ENCODE assay signal across 13 cellular contexts in the genomic region with DNA sequence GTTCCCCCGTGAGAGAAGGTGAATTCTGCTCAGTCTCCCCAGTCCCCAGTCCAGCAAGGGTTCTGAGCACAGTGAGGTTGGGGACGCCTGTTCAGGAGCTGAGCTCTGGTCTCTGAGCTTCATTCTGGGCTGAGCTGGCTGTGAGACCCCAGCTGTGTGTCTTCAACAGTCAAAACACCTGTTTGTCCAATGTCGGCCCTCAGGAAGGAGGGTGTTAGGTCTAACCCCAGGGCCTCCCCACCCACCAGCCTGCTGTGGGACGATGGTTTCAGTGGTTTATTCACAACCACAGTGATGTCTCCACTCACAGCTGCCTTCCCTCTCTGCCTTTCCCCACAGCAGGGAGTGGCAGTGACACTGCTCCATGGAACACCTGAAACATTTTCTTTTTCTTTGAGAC.
DNase-seq lines count a peak whose midpoint lies in the region; ATAC-seq and TF ChIP-seq lines count a peak whose summit lies in the region.
"Had no signal": no experiment of that assay in that cellular context is flagged by ENCODE, and none has a peak within 500 bp of the region (broad histone marks: within the 10 kb centered on the region; RNA-seq: fewer than 3 reads in every experiment).

No MANE protein-coding gene starts in this region.

- ATAC-seq in GM19328 (IDR thresholded peaks at IDR 0.05; ENCODE audit: unreplicated experiment) (peak; percentile 88), HG02798 (IDR thresholded peaks at IDR 0.05; ENCODE audit: poor library complexity, unreplicated experiment) (peak; percentile 90), HG03575 (IDR thresholded peaks at IDR 0.05; ENCODE audit: extremely low read depth, insufficient number of reproducible peaks, low FRiP score, unreplicated experiment) (peak; percentile 61), lower lobe of right lung (no peak)
- ATAC-seq: A549; naive thymus-derived CD4-positive, alpha-beta T cell had no signal

- H3K4me2 ChIP-seq in BLaER1 = peak overlapping the region; percentile 70
- H3K4me2 ChIP-seq: A549 had no signal

- H3K36me3 ChIP-seq in BLaER1 (no peaks in the 10 kb centered on the region), suprapubic skin (no peaks in the 10 kb centered on the region), lower lobe of right lung (no peaks in the 10 kb centered on the region)
- H3K36me3 ChIP-seq: cardiac muscle cell had no signal

- no peak overlapping the region for H3K4me3 ChIP-seq in BLaER1
- no peak overlapping the region for H3K4me3 ChIP-seq in suprapubic skin
- H3K4me3 ChIP-seq in lower lobe of right lung = no peak overlapping the region
- H3K4me3 ChIP-seq: A549, cardiac muscle cell had no signal

- no peak for TF ChIP-seq CTCF in suprapubic skin (IDR thresholded peaks at IDR 0.05)
- TF ChIP-seq CTCF in lower lobe of right lung (IDR thresholded peaks at IDR 0.05) = no peak

- DNase-seq in activated CD4-positive, alpha-beta T cell treated with anti-CD3 and anti-CD28 coated beads, Interleukin-2, amount 50 U/mL, for 48 hours = no peak
- DNase-seq in suprapubic skin (ENCODE audit: low spot score in 2 of 2) = no peak
- no peak for DNase-seq in lower lobe of right lung
- DNase-seq in occipital lobe (lab: John Stamatoyannopoulos, UW) = no peak
- DNase-seq: naive thymus-derived CD4-positive, alpha-beta T cell; stimulated activated naive CD4-positive, alpha-beta T cell treated with Interleukin-2 at 50 U/mL for 16 hours had no signal

- H3K27ac ChIP-seq in BLaER1 (no peak overlapping the region), suprapubic skin (no peak overlapping the region), lower lobe of right lung (no peak overlapping the region)
- H3K27ac ChIP-seq: A549, cardiac muscle cell, VCaP had no signal

- no peaks in the 10 kb centered on the region for H4K20me1 ChIP-seq in BLaER1

- H3K27me3 ChIP-seq in BLaER1 = peaks cover 10% of the 10 kb centered on the region; the same call in 1 of the 2 replicates
- no peaks in the 10 kb centered on the region for H3K27me3 ChIP-seq in suprapubic skin
- H3K27me3 ChIP-seq in lower lobe of right lung (ENCODE audit: low read depth) = peaks cover 14% of the 10 kb centered on the region
- H3K27me3 ChIP-seq: cardiac muscle cell had no signal

- 81% methylated on average over 4 of the region's 4 CpGs for WGBS in suprapubic skin

- no peak for TF ChIP-seq POLR2A in suprapubic skin (IDR thresholded peaks at IDR 0.05)

- H3K9me3 ChIP-seq in BLaER1 (no peaks in the 10 kb centered on the region), suprapubic skin (no peaks in the 10 kb centered on the region), lower lobe of right lung (no peaks in the 10 kb centered on the region)
- H3K9me3 ChIP-seq: A549 had no signal

- TF ChIP-seq EP300 in suprapubic skin (IDR thresholded peaks at IDR 0.05) = no peak

- peaks cover 32% of the 10 kb centered on the region for H3K4me1 ChIP-seq in BLaER1
- no peaks in the 10 kb centered on the region for H3K4me1 ChIP-seq in suprapubic skin
- H3K4me1 ChIP-seq in lower lobe of right lung = no peaks in the 10 kb centered on the region
- H3K4me1 ChIP-seq: A549 had no signal

- intact Hi-C loops in lower lobe of right lung (cut with DNase I) = no loop called here

- H3K9ac ChIP-seq in BLaER1 = no peak overlapping the region

Comparison
In these comparisons a context has a peak if more than half of its experiments do, and no peak if none do; other contexts are left out.
1. ATAC-seq: peak in GM19328 (single experiment), HG02798 (single experiment) and HG03575 (single experiment); none in lower lobe of right lung (0 of 2).